ENCODE assay signal across 31 cellular contexts in the genomic region with DNA sequence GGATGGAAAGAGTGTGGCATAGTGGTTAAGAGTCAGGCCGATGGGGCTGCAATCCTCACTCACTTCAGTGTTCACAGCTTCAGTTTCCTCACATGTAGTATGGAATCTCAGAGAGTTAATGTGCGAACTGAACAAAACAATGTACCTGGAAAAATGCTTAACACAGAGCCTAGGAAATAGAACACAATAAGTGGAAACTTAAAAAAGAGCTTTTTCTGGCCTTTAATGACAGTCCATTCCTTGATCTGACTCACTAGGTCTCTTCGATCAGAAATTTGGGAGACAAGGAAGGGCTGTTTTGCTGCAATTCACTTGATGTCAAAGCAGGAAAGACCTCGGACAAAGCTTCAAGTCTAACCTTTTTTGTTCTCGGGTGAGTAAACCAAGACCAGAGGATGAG. TPM values are rescaled to one million over a fixed set of nuclear protein-coding genes. Genes with fewer than 3 reads are reported as not detected.
"Had no signal": no experiment of that assay in that cellular context is flagged by ENCODE, and none has a peak within 500 bp of the region (broad histone marks: within the 10 kb centered on the region; RNA-seq: fewer than 3 reads in every experiment).

No MANE protein-coding gene starts in this region.

- ATAC-seq: activated CD4-positive, CD25-positive, alpha-beta regulatory T cell treated with anti-CD3 and anti-CD28 coated beads, Interleukin-2, amount 50 U/mL, for 24 hours had no signal

- H3K27ac ChIP-seq: colonic mucosa, hepatocyte, neutrophil, spleen, thoracic aorta, VCaP had no signal

- DNase-seq: activated CD4-positive, alpha-beta memory T cell treated with anti-CD3 and anti-CD28 coated beads for 36 hours; activated CD4-positive, alpha-beta T cell treated with anti-CD3 and anti-CD28 coated beads for 48 hours; activated CD8-positive, alpha-beta memory T cell treated with anti-CD3 and anti-CD28 coated beads, Interleukin-2, amount 50 U/mL, for 4 hours; activated gamma-delta T cell; activated naive CD4-positive, alpha-beta T cell treated with anti-CD3 and anti-CD28 coated beads, Interleukin-2, amount 10 ng/mL, durations not matched to agents 7 days and 5 days; activated T-cell treated with anti-CD3 and anti-CD28 coated beads, Interleukin-2, amount 50 U/mL, for 24 hours; amniotic stem cell; cerebellar nuclear complex; colonic mucosa; effector memory CD4-positive, alpha-beta T cell; islet precursor cell; left cardiac atrium; naive B cell; nephron progenitor cell; spleen; stimulated activated naive CD4-positive, alpha-beta T cell; SW 1271; T-helper 9 cell; trophoblast cell; uterus had no signal

- H3K4me3 ChIP-seq: colonic mucosa, hepatocyte, spleen, thoracic aorta, uterus had no signal

- H3K9me3 ChIP-seq: colonic mucosa, neutrophil, spleen, thoracic aorta, uterus had no signal

- H3K4me1 ChIP-seq: colonic mucosa, spleen had no signal

- H3K27me3 ChIP-seq: colonic mucosa, hepatocyte, uterus had no signal

- H3K36me3 ChIP-seq: colonic mucosa, neutrophil, spleen, thoracic aorta, uterus had no signal

RNA-seq across cellular contexts. Expression of a gene that starts 56.1 kb away (rescaled TPM):
- total RNA-seq: activated CD4-positive, alpha-beta memory T cell treated with anti-CD3 and anti-CD28 coated beads for 36 hours; activated CD8-positive, alpha-beta memory T cell treated with anti-CD3 and anti-CD28 coated beads for 36 hours; bronchial epithelial cell; dermis microvascular lymphatic vessel endothelial cell; epithelial cell of proximal tubule; fibroblast of villous mesenchyme; glomerular endothelial cell had no signal
